In genomic region chr14:100275214-100275613, GRCh38 we compare ENCODE assay signal across 2 cellular contexts.
TF ChIP-seq lines count a peak whose summit lies in the region.

No MANE protein-coding gene starts in this region.

TF ChIP-seq in H1, 55 proteins besides CTCF, POLR2A, EP300 and RAD21:
- TF ChIP-seq TAF1 (IDR thresholded peaks at IDR 0.05; ENCODE audit: low read depth, low read length) (no peak), BACH1 (IDR thresholded peaks at IDR 0.05; ENCODE audit: low read length) (peak; percentile 39; the same call in 1 of the 2 replicates)

TF ChIP-seq in HEK293T, 16 proteins besides CTCF, POLR2A, EP300 and RAD21:
- TF ChIP-seq CTBP1 (IDR thresholded peaks at IDR 0.05; ENCODE audit: borderline replicate concordance) (no peak), FOXA1 (IDR thresholded peaks at IDR 0.05) (no peak), SP1 (IDR thresholded peaks at IDR 0.05) (no peak), ARNT (IDR thresholded peaks at IDR 0.05) (no peak), NFRKB (IDR thresholded peaks at IDR 0.05) (no peak), LEF1 (IDR thresholded peaks at IDR 0.05; ENCODE audit: borderline replicate concordance) (no peak), TARDBP (IDR thresholded peaks at IDR 0.05) (no peak), HDGF (IDR thresholded peaks at IDR 0.05; ENCODE audit: borderline replicate concordance) (no peak), ZNF384 (IDR thresholded peaks at IDR 0.05) (no peak), L3MBTL2 (conservative IDR thresholded peaks at IDR 0.05) (no peak), ELF4 (IDR thresholded peaks at IDR 0.05) (no peak), FOXM1 (IDR thresholded peaks at IDR 0.05; ENCODE audit: borderline replicate concordance) (no peak), SUZ12 (IDR thresholded peaks at IDR 0.05) (no peak), BHLHE40 (IDR thresholded peaks at IDR 0.05; ENCODE audit: borderline replicate concordance) (no peak), FOXK2 (IDR thresholded peaks at IDR 0.05) (no peak)
- TF ChIP-seq, protein P1, sequence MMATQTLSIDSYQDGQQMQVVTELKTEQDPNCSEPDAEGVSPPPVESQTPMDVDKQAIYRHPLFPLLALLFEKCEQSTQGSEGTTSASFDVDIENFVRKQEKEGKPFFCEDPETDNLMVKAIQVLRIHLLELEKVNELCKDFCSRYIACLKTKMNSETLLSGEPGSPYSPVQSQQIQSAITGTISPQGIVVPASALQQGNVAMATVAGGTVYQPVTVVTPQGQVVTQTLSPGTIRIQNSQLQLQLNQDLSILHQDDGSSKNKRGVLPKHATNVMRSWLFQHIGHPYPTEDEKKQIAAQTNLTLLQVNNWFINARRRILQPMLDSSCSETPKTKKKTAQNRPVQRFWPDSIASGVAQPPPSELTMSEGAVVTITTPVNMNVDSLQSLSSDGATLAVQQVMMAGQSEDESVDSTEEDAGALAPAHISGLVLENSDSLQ (IDR thresholded peaks at IDR 0.05): no peak
